8 cellular contexts compared by ENCODE assay signal in the genomic region with DNA sequence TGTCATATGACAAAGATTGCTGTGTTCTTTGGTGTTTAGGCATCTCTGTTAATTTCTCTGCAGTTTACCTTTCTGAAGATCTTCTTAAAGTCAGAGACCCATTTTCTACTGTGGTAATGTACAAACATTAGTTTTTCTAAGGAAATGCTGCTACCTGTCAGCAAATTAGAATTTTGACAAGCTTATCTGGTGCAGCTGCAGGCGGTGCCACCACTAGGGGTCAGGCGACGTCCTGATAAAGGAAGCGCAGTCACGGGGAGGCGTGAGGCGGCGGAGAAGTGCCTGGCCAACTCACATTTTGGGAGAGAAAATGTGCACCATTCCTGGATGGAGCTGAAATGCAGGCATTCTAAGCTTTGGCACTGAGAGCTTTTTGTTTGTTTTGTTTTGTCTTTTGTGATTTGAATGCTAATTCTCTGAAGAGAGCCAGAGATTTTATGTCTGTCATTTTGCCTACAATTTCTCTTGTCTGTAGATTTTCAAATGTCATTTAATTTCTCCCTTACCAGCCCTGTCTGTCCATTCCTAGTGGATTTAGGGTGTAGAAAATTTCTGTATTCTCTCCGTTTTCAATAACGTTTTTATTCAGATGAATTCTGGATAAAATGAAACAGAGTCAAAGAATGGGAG. TPM values are rescaled to one million over a fixed set of nuclear protein-coding genes. Genes with fewer than 3 reads are reported as not detected.
DNase-seq lines count a peak whose midpoint lies in the region; ATAC-seq and TF ChIP-seq lines count a peak whose summit lies in the region.

No MANE protein-coding gene starts in this region.

- H3K4me3 ChIP-seq in CD8-positive, alpha-beta memory T cell (ENCODE audit: low read length), result no peak overlapping the region
- peak overlapping the region; percentile 8; the same call in 1 of the 2 replicates for H3K4me3 ChIP-seq in OCI-LY3 (ENCODE audit: low read length)

- H3K9me3 ChIP-seq in CD8-positive, alpha-beta memory T cell (ENCODE audit: low read length), result no peaks in the 10 kb centered on the region
- no peaks in the 10 kb centered on the region for H3K9me3 ChIP-seq in OCI-LY3 (ENCODE audit: insufficient read depth, low read length)

- no peaks in the 10 kb centered on the region for H3K79me2 ChIP-seq in OCI-LY3 (ENCODE audit: low read length)

- peaks cover 0 to 7% (median 6%) of the 10 kb centered on the region in 3 donors for H3K4me1 Mint-ChIP-seq in CD8-positive, alpha-beta memory T cell
- peaks cover 5 to 16% of the 10 kb centered on the region in 2 donors for H3K4me1 Mint-ChIP-seq in natural killer cell treated with Interleukin-12 subunit alpha and Interleukin-12 subunit beta and Interleukin-15 and Interleukin-18, amount 100 ng/mL, for 72 hours (ENCODE audit: low read depth in 2 of 2)
- H3K4me1 Mint-ChIP-seq in stimulated activated memory B cell treated with anti-CD40 and anti-IgM and Interleukin-4, amounts not matched to agents 10 μg/mL and 1 μg/mL and 100 μg/mL, for 72 hours, result peaks cover 23% of the 10 kb centered on the region

- 0 out of 2 replicates have a peak overlapping the region, but pooled peaks have one; percentile 42 for H2AFZ ChIP-seq in OCI-LY3 (ENCODE audit: low read depth, low read length)

- no peak overlapping the region for H3K9ac ChIP-seq in OCI-LY3 (ENCODE audit: low read length)

- no peaks in the 10 kb centered on the region for H3K4me1 ChIP-seq in CD8-positive, alpha-beta memory T cell (ENCODE audit: insufficient read depth, low read length)
- H3K4me1 ChIP-seq in OCI-LY3 (ENCODE audit: low read length), result peaks cover 29% of the 10 kb centered on the region

- DNase-seq in CD8-positive, alpha-beta memory T cell, result peak; percentile 57 to 81 (median 68)
- DNase-seq in HT-29 (ENCODE audit: low spot score), result peak; percentile 87
- peak; percentile 79 for DNase-seq in activated T-cell treated with anti-CD3 and anti-CD28 coated beads for 48 hours (ENCODE audit: low read depth)
- DNase-seq in natural killer cell treated with Interleukin-12 subunit alpha and Interleukin-12 subunit beta and Interleukin-15 and Interleukin-18, amount 100 ng/mL, for 72 hours (ENCODE audit: low spot score), result peak; percentile 80

- no peaks in the 10 kb centered on the region for H3K36me3 ChIP-seq in CD8-positive, alpha-beta memory T cell (ENCODE audit: insufficient read depth, low read length)
- no peaks in the 10 kb centered on the region for H3K36me3 ChIP-seq in OCI-LY3 (replicated peaks; ENCODE audit: low read depth, low read length)

- H3K4me3 Mint-ChIP-seq in CD8-positive, alpha-beta memory T cell, result peak overlapping the region in 1 of 7 donors; percentile 30
- H3K4me3 Mint-ChIP-seq in natural killer cell treated with Interleukin-12 subunit alpha and Interleukin-12 subunit beta and Interleukin-15 and Interleukin-18, amount 100 ng/mL, for 72 hours, result peak overlapping the region; percentile 1
- no peak overlapping the region for H3K4me3 Mint-ChIP-seq in stimulated activated memory B cell treated with anti-CD40 and anti-IgM and Interleukin-4, amounts not matched to agents 10 μg/mL and 1 μg/mL and 100 μg/mL, for 72 hours

- no peak overlapping the region for H3K27ac ChIP-seq in CD8-positive, alpha-beta memory T cell (ENCODE audit: low read depth, low read length)
- no peak overlapping the region for H3K27ac ChIP-seq in OCI-LY3 (ENCODE audit: low read length)

- H3K36me3 Mint-ChIP-seq in CD8-positive, alpha-beta memory T cell, result no peaks in the 10 kb centered on the region
- no peaks in the 10 kb centered on the region for H3K36me3 Mint-ChIP-seq in natural killer cell treated with Interleukin-12 subunit alpha and Interleukin-12 subunit beta and Interleukin-15 and Interleukin-18, amount 100 ng/mL, for 72 hours
- H3K36me3 Mint-ChIP-seq in stimulated activated memory B cell treated with anti-CD40 and anti-IgM and Interleukin-4, amounts not matched to agents 10 μg/mL and 1 μg/mL and 100 μg/mL, for 72 hours, result no peaks in the 10 kb centered on the region

- ATAC-seq in GM19463 (IDR thresholded peaks at IDR 0.05; ENCODE audit: unreplicated experiment), result peak; percentile 71
- ATAC-seq in esophagus mucosa, result peak; percentile 68
- peak; percentile 67 to 82 for ATAC-seq in natural killer cell treated with Interleukin-12 subunit alpha and Interleukin-12 subunit beta and Interleukin-15 and Interleukin-18, amount 100 ng/mL, for 72 hours
- peak; percentile 78 for ATAC-seq in stimulated activated memory B cell treated with anti-CD40 and anti-IgM and Interleukin-4, amounts not matched to agents 10 μg/mL and 1 μg/mL and 100 μg/mL, for 72 hours

- H3K4me2 ChIP-seq in OCI-LY3 (ENCODE audit: low read length), result peak overlapping the region; percentile 50

- no peaks in the 10 kb centered on the region for H3K27me3 ChIP-seq in CD8-positive, alpha-beta memory T cell (ENCODE audit: insufficient read depth, low read length, poor library complexity, severe bottlenecking)
- H3K27me3 ChIP-seq in OCI-LY3 (ENCODE audit: low read depth, low read length), result peaks cover 14% of the 10 kb centered on the region

- POLR2A ChIA-PET in CD8-positive, alpha-beta memory T cell (lab: Charles Lee), result interaction anchor here (1.7 kb wide), 1 partner anchor 24 kb away, joined by 8 read pairs; a partner anchor contains a TSS

- no peaks in the 10 kb centered on the region for H4K20me1 ChIP-seq in OCI-LY3 (ENCODE audit: insufficient read depth, low read length)

- H3K27ac Mint-ChIP-seq in CD8-positive, alpha-beta memory T cell, result peak overlapping the region in 1 of 8 donors; percentile 4
- no peak overlapping the region for H3K27ac Mint-ChIP-seq in natural killer cell treated with Interleukin-12 subunit alpha and Interleukin-12 subunit beta and Interleukin-15 and Interleukin-18, amount 100 ng/mL, for 72 hours
- H3K27ac Mint-ChIP-seq in stimulated activated memory B cell treated with anti-CD40 and anti-IgM and Interleukin-4, amounts not matched to agents 10 μg/mL and 1 μg/mL and 100 μg/mL, for 72 hours, result no peak overlapping the region

- peaks cover 3 to 10% of the 10 kb centered on the region in 2 donors for H3K27me3 Mint-ChIP-seq in CD8-positive, alpha-beta memory T cell
- H3K27me3 Mint-ChIP-seq in natural killer cell treated with Interleukin-12 subunit alpha and Interleukin-12 subunit beta and Interleukin-15 and Interleukin-18, amount 100 ng/mL, for 72 hours, result peaks cover 0 to 19% of the 10 kb centered on the region in 2 donors
- peaks cover 11% of the 10 kb centered on the region for H3K27me3 Mint-ChIP-seq in stimulated activated memory B cell treated with anti-CD40 and anti-IgM and Interleukin-4, amounts not matched to agents 10 μg/mL and 1 μg/mL and 100 μg/mL, for 72 hours

- no peaks in the 10 kb centered on the region for H3K9me3 Mint-ChIP-seq in CD8-positive, alpha-beta memory T cell
- H3K9me3 Mint-ChIP-seq in natural killer cell treated with Interleukin-12 subunit alpha and Interleukin-12 subunit beta and Interleukin-15 and Interleukin-18, amount 100 ng/mL, for 72 hours, result no peaks in the 10 kb centered on the region
- no peaks in the 10 kb centered on the region for H3K9me3 Mint-ChIP-seq in stimulated activated memory B cell treated with anti-CD40 and anti-IgM and Interleukin-4, amounts not matched to agents 10 μg/mL and 1 μg/mL and 100 μg/mL, for 72 hours

- CTCF ChIA-PET in CD8-positive, alpha-beta memory T cell (lab: Charles Lee), result interaction anchor here (0.6 to 3.1 kb wide), 27 partner anchors 8 to 365 kb away, joined by 3 to 26 read pairs (median 5); a partner anchor contains a TSS

- peak; percentile 97 for TF ChIP-seq CTCF in OCI-LY3 (IDR thresholded peaks at IDR 0.05; ENCODE audit: low read depth, low read length)

RNA-seq across cellular contexts. Expression of a gene that starts 24.9 kb away (rescaled TPM):
- 100 to 1,000 TPM; 111 to 115 TPM for total RNA-seq in CD8-positive, alpha-beta memory T cell
- 48.1 TPM for polyA plus RNA-seq in CD8-positive, alpha-beta memory T cell
- 117 and 133 TPM in 2 replicates for total RNA-seq in HT-29 (2014; rRNA removed; shearing (Covaris generic))
- total RNA-seq in esophagus mucosa, result 44.8 TPM
- total RNA-seq in natural killer cell treated with Interleukin-12 subunit alpha and Interleukin-12 subunit beta and Interleukin-15 and Interleukin-18, amount 100 ng/mL, for 72 hours, result 10 to 100 TPM; 34.9 to 41.4 TPM
